In the genomic region with DNA sequence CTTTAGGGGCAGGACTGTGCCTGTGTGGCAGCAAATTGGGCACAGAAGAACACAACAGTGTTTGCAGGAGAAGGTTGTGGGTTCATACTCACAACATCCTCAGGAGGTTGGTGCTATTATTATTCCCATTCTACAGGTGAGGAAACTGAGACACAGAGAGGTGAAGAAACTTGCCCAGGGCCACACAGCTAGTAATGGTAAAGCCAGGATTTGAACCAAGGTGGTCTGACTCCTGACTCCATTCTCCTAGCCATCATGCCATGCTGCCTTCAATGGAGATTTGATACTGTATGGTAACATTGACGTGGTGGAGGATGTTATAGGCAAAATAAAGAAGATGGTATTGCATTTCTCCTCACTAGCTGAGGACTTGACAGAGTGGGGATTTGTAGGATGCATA, we compare ENCODE assay signal across 29 cellular contexts.
"Had no signal": no experiment of that assay in that cellular context is flagged by ENCODE, and none has a peak within 500 bp of the region (broad histone marks: within the 10 kb centered on the region; RNA-seq: fewer than 3 reads in every experiment).

No MANE protein-coding gene starts in this region.

- H3K9me3 ChIP-seq: colonic mucosa, esophagus squamous epithelium, gastrocnemius medialis had no signal

- H3K36me3 ChIP-seq: colonic mucosa, esophagus muscularis mucosa, esophagus squamous epithelium, gastrocnemius medialis, gastroesophageal sphincter, heart left ventricle, heart right ventricle had no signal

- H3K4me3 ChIP-seq: colonic mucosa, coronary artery, dorsolateral prefrontal cortex, esophagus muscularis mucosa, esophagus squamous epithelium, gastrocnemius medialis, gastroesophageal sphincter, heart left ventricle, heart right ventricle had no signal

- H3K27me3 Mint-ChIP-seq: dendritic cell treated with granulocyte-macrophage colony-stimulating factor and Interleukin-4, amounts not matched to agents 40 ng/mL and 50 ng/mL, for 4 days had no signal

- ATAC-seq: effector memory CD8-positive, alpha-beta T cell; esophagus mucosa; foreskin keratinocyte; gastrocnemius medialis; gastroesophageal sphincter; heart left ventricle; heart right ventricle had no signal

- H3K4me3 Mint-ChIP-seq: dendritic cell treated with granulocyte-macrophage colony-stimulating factor and Interleukin-4, amounts not matched to agents 40 ng/mL and 50 ng/mL, for 4 days; effector memory CD8-positive, alpha-beta T cell; endodermal cell had no signal

- H3K4me1 ChIP-seq: colonic mucosa, foreskin keratinocyte had no signal

- H3K27ac Mint-ChIP-seq: dendritic cell treated with granulocyte-macrophage colony-stimulating factor and Interleukin-4, amounts not matched to agents 40 ng/mL and 50 ng/mL, for 4 days; effector memory CD8-positive, alpha-beta T cell; endodermal cell had no signal

- FAIRE-seq: colon, endometrium, endothelial cell of umbilical vein, frontal cortex had no signal

- H3K27ac ChIP-seq: colonic mucosa, coronary artery, dorsolateral prefrontal cortex, epithelial cell of prostate, esophagus muscularis mucosa, esophagus squamous epithelium, foreskin keratinocyte, gastrocnemius medialis, gastroesophageal sphincter, heart left ventricle, heart right ventricle had no signal

- DNase-seq: colonic mucosa; cortex of kidney; dermis blood vessel endothelial cell; dorsolateral prefrontal cortex; effector CD4-positive, alpha-beta T cell; effector CD8-positive, alpha-beta T cell; effector memory CD4-positive, alpha-beta T cell; effector memory CD8-positive, alpha-beta T cell; endodermal cell; erythroblast; esophagus squamous epithelium; foreskin fibroblast; foreskin keratinocyte; foreskin melanocyte; gastrocnemius medialis; glutamatergic neuron; head of caudate nucleus; heart left ventricle; heart right ventricle had no signal

- H3K27me3 ChIP-seq: colonic mucosa, dorsolateral prefrontal cortex, esophagus muscularis mucosa, foreskin keratinocyte, gastrocnemius medialis, gastroesophageal sphincter, heart left ventricle, heart right ventricle had no signal

- H3K9me3 Mint-ChIP-seq: dendritic cell treated with granulocyte-macrophage colony-stimulating factor and Interleukin-4, amounts not matched to agents 40 ng/mL and 50 ng/mL, for 4 days had no signal
